ENCODE assay signal across 15 cellular contexts in genomic region chr13:43297967-43298366, GRCh38.
DNase-seq lines count a peak whose midpoint lies in the region; ATAC-seq and TF ChIP-seq lines count a peak whose summit lies in the region.
"Had no signal": no experiment of that assay in that cellular context is flagged by ENCODE, and none has a peak within 500 bp of the region (broad histone marks: within the 10 kb centered on the region; RNA-seq: fewer than 3 reads in every experiment).

No MANE protein-coding gene starts in this region.

- CTCF ChIA-PET in A673 (lab: Charles Lee), result interaction anchor here (0.6 to 1.2 kb wide), 2 partner anchors 59 to 178 kb away, joined by 3 to 4 read pairs; no protein-coding TSS in a partner anchor

- no peak for TF ChIP-seq CTCF in A673 (conservative IDR thresholded peaks at IDR 0.05; ENCODE audit: low read depth, low read length)
- no peak for TF ChIP-seq CTCF in VCaP (conservative IDR thresholded peaks at IDR 0.05)

- ATAC-seq in HG03097 (IDR thresholded peaks at IDR 0.05; ENCODE audit: low FRiP score, unreplicated experiment), result no peak

- peaks cover 76% of the 10 kb centered on the region for H3K4me1 ChIP-seq in A673 (ENCODE audit: insufficient read depth, low read length, poor library complexity, severe bottlenecking)

- DNase-seq in NCI-H1694 treated with DMSO at 0.1 percent for 48 hours (lab: John Stamatoyannopoulos, UW), result peak; percentile 28
- no peak for DNase-seq in NCI-H1694 (lab: John Stamatoyannopoulos, UW)
- no peak for DNase-seq in A673 (ENCODE audit: low spot score)
- peak; percentile 43 for DNase-seq in COR-L47 (lab: John Stamatoyannopoulos, UW)
- DNase-seq in activated T-cell treated with anti-CD3 and anti-CD28 coated beads for 4 hours, result no peak
- no peak for DNase-seq in NCI-H2029 (lab: John Stamatoyannopoulos, UW)
- DNase-seq: AML-193; Calu3; CD4-positive, alpha-beta T cell; GF-D8; H9; KG1 had no signal

- H3K9me3 ChIP-seq in A673 (ENCODE audit: low read depth, low read length, poor library complexity, severe bottlenecking), result no peaks in the 10 kb centered on the region

- intact Hi-C loops in A673 (cut with micrococcal nuclease; ENCODE audit: unreplicated experiment), result no loop called here

- H3K27me3 ChIP-seq in A673 (replicated peaks; ENCODE audit: insufficient read depth, low read depth, low read length, poor library complexity), result no peaks in the 10 kb centered on the region

- H3K36me3 ChIP-seq in A673 (ENCODE audit: insufficient read depth, low read length, poor library complexity, severe bottlenecking), result no peaks in the 10 kb centered on the region

- BruUV-seq in A673 (replicated peaks; lab: Mats Ljungman, UMichigan), result no TSS peak

- H3K27ac ChIP-seq in A673 (ENCODE audit: low read depth, low read length, poor library complexity, severe bottlenecking), result peak overlapping the region; percentile 85
- H3K27ac ChIP-seq in VCaP, result peak overlapping the region; percentile 3; the same call in 1 of the 2 replicates
- H3K27ac ChIP-seq: C4-2B had no signal

- peak overlapping the region; percentile 32 for H3K4me3 ChIP-seq in A673 (ENCODE audit: low read depth, low read length, poor library complexity, severe bottlenecking)

- POLR2A ChIA-PET in A673 (lab: Charles Lee; ENCODE audit: low non-redundant PET), result no interaction called here

Comparison
In these comparisons a context has a peak if more than half of its experiments do, and no peak if none do; other contexts are left out.
1. DNase-seq: peak in NCI-H1694 treated with DMSO at 0.1 percent for 48 hours (single experiment) and COR-L47 (single experiment); none in NCI-H1694 (single experiment), A673 (single experiment), activated T-cell treated with anti-CD3 and anti-CD28 coated beads for 4 hours (single experiment) and NCI-H2029 (single experiment).